1 cellular context compared by ENCODE assay signal in genomic region chr11:117442049-117442868, GRCh38.
A peak's percentile ranks its signal among the peaks of the same experiment; 100 is the strongest.
TF ChIP-seq lines count a peak whose summit lies in the region.

No MANE protein-coding gene starts in this region.

TF ChIP-seq in HepG2, 621 proteins besides CTCF, POLR2A, EP300 and RAD21 (continued from another document):
- TF ChIP-seq ZNF180 (CRISPR knock-in tag; IDR thresholded peaks at IDR 0.05; ENCODE audit: borderline replicate concordance, low read depth) (no peak), EEA1 (CRISPR knock-in tag; IDR thresholded peaks at IDR 0.05; ENCODE audit: borderline replicate concordance) (no peak), TRIM22 (IDR thresholded peaks at IDR 0.05) (0 out of 2 replicates have a peak, but pooled peaks have one; percentile 24), IRF1 (CRISPR knock-in tag; IDR thresholded peaks at IDR 0.05; ENCODE audit: low read depth) (no peak), NFKBIZ (CRISPR knock-in tag; IDR thresholded peaks at IDR 0.05) (no peak), ZBTB40 (IDR thresholded peaks at IDR 0.05) (0 out of 2 replicates have a peak, but pooled peaks have one; percentile 13), ZBTB40 (CRISPR knock-in tag; IDR thresholded peaks at IDR 0.05) (no peak)
